Comparison of ENCODE assay signal across 27 cellular contexts in the genomic region with DNA sequence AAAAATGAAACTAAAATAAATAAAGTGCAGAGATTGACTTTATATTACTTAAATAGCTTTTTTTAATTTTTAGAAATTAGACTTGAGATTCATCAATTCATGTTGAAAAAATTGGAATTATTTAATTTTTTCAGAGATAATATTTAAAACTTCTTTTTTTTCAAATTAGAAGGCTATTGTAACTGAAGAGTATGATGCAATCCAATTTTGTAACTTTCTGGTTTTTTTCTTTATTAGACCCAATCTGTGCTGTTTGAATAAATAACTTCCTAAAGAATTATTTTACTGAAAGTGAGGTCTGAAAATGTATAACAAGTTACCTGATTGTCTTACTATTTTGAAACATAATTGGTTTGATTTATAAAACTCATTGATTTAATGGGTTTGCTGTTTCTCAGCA.
"Had no signal": no experiment of that assay in that cellular context is flagged by ENCODE, and none has a peak within 500 bp of the region (broad histone marks: within the 10 kb centered on the region; RNA-seq: fewer than 3 reads in every experiment).

No MANE protein-coding gene starts in this region.

- H3K27ac ChIP-seq: cardiac muscle cell, epithelial cell of prostate, esophagus squamous epithelium, lower lobe of right lung, parathyroid adenoma, psoas muscle, spleen, suprapubic skin, tibial nerve had no signal

- H3K4me3 ChIP-seq: cardiac muscle cell, esophagus squamous epithelium, lower lobe of right lung, psoas muscle, spleen, suprapubic skin, tibial nerve had no signal

- H2AFZ ChIP-seq: parathyroid adenoma had no signal

- ATAC-seq: activated CD8-positive, alpha-beta memory T cell treated with anti-CD3 and anti-CD28 coated beads, Interleukin-2, amount 10 ng/mL, durations not matched to agents 7 days and 5 days; activated CD8-positive, alpha-beta T cell treated with anti-CD3 and anti-CD28 coated beads, Interleukin-2, amount 10 ng/mL, durations not matched to agents 7 days and 5 days; activated naive CD4-positive, alpha-beta T cell treated with anti-CD3 and anti-CD28 coated beads, Interleukin-2, amount 50 U/mL, for 72 hours; left lobe of liver; lower lobe of right lung; naive thymus-derived CD8-positive, alpha-beta T cell; psoas muscle; T-cell had no signal

- H3K9me3 ChIP-seq: esophagus squamous epithelium, lower lobe of right lung, psoas muscle, spleen, suprapubic skin, tibial nerve had no signal

- H3K4me1 ChIP-seq: esophagus squamous epithelium, lower lobe of right lung, parathyroid adenoma, psoas muscle, spleen, suprapubic skin, tibial nerve had no signal

- H3K27me3 ChIP-seq: cardiac muscle cell, esophagus squamous epithelium, spleen, suprapubic skin, tibial nerve had no signal

- H3K36me3 ChIP-seq: cardiac muscle cell, esophagus squamous epithelium, lower lobe of right lung, spleen, suprapubic skin, tibial nerve had no signal

- DNase-seq: activated B cell treated with CpG ODN at 0.5 μM for 24 hours; activated CD4-positive, alpha-beta T cell treated with anti-CD3 and anti-CD28 coated beads, Interleukin-2, amount 50 U/mL, for 1 hour; activated CD8-positive, alpha-beta memory T cell treated with anti-CD3 and anti-CD28 coated beads, Interleukin-2, amount 10 ng/mL, durations not matched to agents 7 days and 5 days; activated CD8-positive, alpha-beta T cell treated with anti-CD3 and anti-CD28 coated beads, Interleukin-2, amount 10 ng/mL, durations not matched to agents 7 days and 5 days; activated naive CD4-positive, alpha-beta T cell; activated T-cell treated with anti-CD3 and anti-CD28 coated beads, Interleukin-2, amount 50 U/mL, for 48 hours; aorta; esophagus squamous epithelium; head of caudate nucleus; hippocampal formation; immature natural killer cell; kidney glomerular epithelial cell; lower lobe of right lung; mesenchymal stem cell; naive thymus-derived CD8-positive, alpha-beta T cell; nucleus accumbens; psoas muscle; spleen; stimulated activated naive CD4-positive, alpha-beta T cell; T-cell had no signal

- H3K9ac ChIP-seq: parathyroid adenoma had no signal

- H3K79me2 ChIP-seq: parathyroid adenoma had no signal
